ENCODE assay signal across 6 cellular contexts in genomic region chr19:58470837-58471543, GRCh38. TPM values are rescaled to one million over a fixed set of nuclear protein-coding genes. Genes with fewer than 3 reads are reported as not detected.
DNase-seq lines count a peak whose midpoint lies in the region; ATAC-seq, FAIRE-seq and TF ChIP-seq lines count a peak whose summit lies in the region.
"Not testable (repeated sequence)": the region's sequence is repeated elsewhere in the genome, so short reads cannot be mapped to it uniquely, and the experiment has no call there.
"Had no signal": no experiment of that assay in that cellular context is flagged by ENCODE, and none has a peak within 500 bp of the region (broad histone marks: within the 10 kb centered on the region; RNA-seq: fewer than 3 reads in every experiment).

No MANE protein-coding gene starts in this region.

- not testable (repeated sequence) for H3K9me2 ChIP-seq in SK-N-SH

- H3K27ac Mint-ChIP-seq in CD4-positive, alpha-beta T cell, result peak overlapping the region; percentile 44
- H3K27ac Mint-ChIP-seq in endothelial cell (ENCODE audit: unreplicated experiment); nephron: not testable (repeated sequence)

- H3K9ac ChIP-seq in SK-N-SH; K562 (ENCODE audit: insufficient read depth in 1 of 2, low read depth in 2 of 2, low read length in 2 of 2): not testable (repeated sequence)

- H2AFZ ChIP-seq in SK-N-SH (ENCODE audit: low read depth); K562 (ENCODE audit: low read depth, low read length): not testable (repeated sequence)

- H3K9me3 ChIP-seq in CD4-positive, alpha-beta T cell (ENCODE audit: control insufficient read depth, low read length); SK-N-SH; K562 (replicated peaks; ENCODE audit: control insufficient read depth, insufficient read depth, low read depth, low read length): not testable (repeated sequence)

- not testable (repeated sequence) for H3K4me3 ChIP-seq in SK-N-SH (ENCODE audit: low read depth in 2 of 2, low read length in 1 of 2); K562

- H3K79me2 ChIP-seq in SK-N-SH (ENCODE audit: insufficient read depth), result peaks cover 25% of the 10 kb centered on the region
- H3K79me2 ChIP-seq in K562 (ENCODE audit: control insufficient read depth, insufficient read depth, low read length), result peaks cover 26% of the 10 kb centered on the region

- WGBS in SK-N-SH (ENCODE audit: low lambda C conversion rate), result 97% methylated on average over 10 of the region's 53 CpGs
- 97% methylated on average over 10 of the region's 53 CpGs for WGBS in K562 (ENCODE audit: insufficient coverage, low coverage, missing lambda C conversion rate)

- not testable (repeated sequence) for ATAC-seq in CD4-positive, alpha-beta T cell (ENCODE audit: poor library complexity); K562

- in situ Hi-C loops in K562 (cut with MboI), result not testable (repeated sequence)

- H3K36me3 ChIP-seq in SK-N-SH (replicated peaks in 1 of 2; ENCODE audit: control insufficient read depth in 1 of 2, insufficient read depth in 2 of 2, low read length in 1 of 2) (peaks cover 0 to 35% of the 10 kb centered on the region in 2 experiments), K562 (ENCODE audit: control insufficient read depth, insufficient read depth, low read length) (peaks cover 42% of the 10 kb centered on the region; the same call in 2 of the 3 replicates)

- not testable (repeated sequence) for H3K9me3 Mint-ChIP-seq in CD4-positive, alpha-beta T cell; endothelial cell (ENCODE audit: unreplicated experiment); nephron

- TF ChIP-seq EP300 in SK-N-SH (IDR thresholded peaks at IDR 0.05; ENCODE audit: borderline replicate concordance in 1 of 2, low read depth in 1 of 2, low read length in 1 of 2); K562 (IDR thresholded peaks at IDR 0.05; ENCODE audit: low read length): not testable (repeated sequence)

- CTCF ChIA-PET in CD4-positive, alpha-beta T cell (lab: Charles Lee); SK-N-SH (lab: Yijun Ruan, JAX); K562 (lab: Yijun Ruan, JAX; ENCODE audit: low intra/inter-chr PET ratio): not testable (repeated sequence)

- peaks cover 14% of the 10 kb centered on the region for H3K9me1 ChIP-seq in K562 (ENCODE audit: control insufficient read depth, insufficient read depth, low read length)

- TF ChIP-seq RAD21 in SK-N-SH (IDR thresholded peaks at IDR 0.05; ENCODE audit: low read length); K562 (CRISPR knock-in tag; conservative IDR thresholded peaks at IDR 0.05 in 1 of 2, IDR thresholded peaks at IDR 0.05 in 1 of 2): not testable (repeated sequence)

- not testable (repeated sequence) for DNase-seq in CD4-positive, alpha-beta T cell; K562 (ENCODE audit: extremely low read depth in 1 of 4, low spot score in 3 of 4); endothelial cell (ENCODE audit: low spot score)
- peak; percentile 5 for DNase-seq in SK-N-SH

- not testable (repeated sequence) for TF ChIP-seq CTCF in CD4-positive, alpha-beta T cell (IDR thresholded peaks at IDR 0.05); SK-N-SH (IDR thresholded peaks at IDR 0.05); K562 (IDR thresholded peaks at IDR 0.05 in 2 of 3, conservative IDR thresholded peaks at IDR 0.05 in 1 of 3; ENCODE audit: insufficient read depth in 2 of 3, low read depth in 1 of 3, low read length in 3 of 3); endothelial cell (IDR thresholded peaks at IDR 0.05; ENCODE audit: unreplicated experiment); nephron (IDR thresholded peaks at IDR 0.05; ENCODE audit: unreplicated experiment in 3 of 3)

- peaks cover 10% of the 10 kb centered on the region for H3F3A ChIP-seq in SK-N-SH (replicated peaks; ENCODE audit: insufficient read depth)

- POLR2A ChIA-PET in CD4-positive, alpha-beta T cell (lab: Charles Lee); SK-N-SH (lab: Yijun Ruan, JAX): not testable (repeated sequence)
- POLR2A ChIA-PET in K562 (lab: Yijun Ruan, JAX), result interaction anchor here (0.6 kb wide), 1 partner anchor 288 kb away, joined by 3 read pairs; no protein-coding TSS in a partner anchor

- BruUV-seq in K562 (replicated peaks; lab: Mats Ljungman, UMichigan), result not testable (repeated sequence)

- H3K4me3 Mint-ChIP-seq in CD4-positive, alpha-beta T cell, result not testable (repeated sequence)
- H3K4me3 Mint-ChIP-seq in endothelial cell (ENCODE audit: unreplicated experiment) (peak overlapping the region; percentile 37), nephron (peak overlapping the region in 2 of 3 experiments; percentile 43 to 57)

- H3K27me3 Mint-ChIP-seq in CD4-positive, alpha-beta T cell; nephron (ENCODE audit: low read depth): not testable (repeated sequence)
- H3K27me3 Mint-ChIP-seq in endothelial cell (ENCODE audit: unreplicated experiment), result peaks cover 17% of the 10 kb centered on the region

- intact Hi-C loops in CD4-positive, alpha-beta T cell (cut with DNase I, micrococcal nuclease); K562 (cut with micrococcal nuclease): not testable (repeated sequence)

- peaks cover 38% of the 10 kb centered on the region for H3K36me3 Mint-ChIP-seq in CD4-positive, alpha-beta T cell (ENCODE audit: low read depth)
- H3K36me3 Mint-ChIP-seq in endothelial cell (ENCODE audit: low read depth, unreplicated experiment), result peaks cover 17% of the 10 kb centered on the region
- H3K36me3 Mint-ChIP-seq in nephron (ENCODE audit: low read depth), result peaks cover 11% of the 10 kb centered on the region

- H3K27me3 ChIP-seq in CD4-positive, alpha-beta T cell (ENCODE audit: control insufficient read depth, insufficient read depth, low read length); SK-N-SH (ENCODE audit: insufficient read depth); K562 (ENCODE audit: control insufficient read depth in 2 of 2, insufficient read depth in 2 of 2, low read length in 2 of 2): not testable (repeated sequence)

- peak; percentile 29 for TF ChIP-seq POLR2A in K562 (conservative IDR thresholded peaks at IDR 0.05)

- H3K27ac ChIP-seq in CD4-positive, alpha-beta T cell (ENCODE audit: low read depth, low read length); SK-N-SH (ENCODE audit: low read depth in 2 of 2, low read length in 1 of 2); K562 (ENCODE audit: extremely low read depth, low read depth, low read length): not testable (repeated sequence)

- peaks cover 39% of the 10 kb centered on the region for H3K4me1 Mint-ChIP-seq in CD4-positive, alpha-beta T cell (ENCODE audit: low read depth)
- H3K4me1 Mint-ChIP-seq in endothelial cell (ENCODE audit: unreplicated experiment) (peaks cover 15% of the 10 kb centered on the region), nephron (peaks cover 12% of the 10 kb centered on the region)

- H3K4me1 ChIP-seq in SK-N-SH (ENCODE audit: control insufficient read depth in 1 of 2, insufficient read depth in 2 of 2, low read depth in 1 of 2, low read length in 1 of 2) (peaks cover 0 to 24% of the 10 kb centered on the region in 2 experiments; a peak in 1 of 4 replicates), K562 (replicated peaks in 1 of 2; ENCODE audit: control insufficient read depth in 2 of 2, insufficient read depth in 2 of 2, low read length in 2 of 2) (peaks cover 26 to 43% of the 10 kb centered on the region in 2 experiments)

- FAIRE-seq in K562 (lab: Jason Lieb, UNC), result not testable (repeated sequence)

- not testable (repeated sequence) for H3K4me2 ChIP-seq in SK-N-SH; K562 (ENCODE audit: insufficient read depth, low read length)

- H4K20me1 ChIP-seq in SK-N-SH (ENCODE audit: insufficient read depth), result peaks cover 13% of the 10 kb centered on the region; the same call in 1 of the 2 replicates
- not testable (repeated sequence) for H4K20me1 ChIP-seq in K562 (replicated peaks; ENCODE audit: control insufficient read depth, insufficient read depth, low read length)

RNA-seq across cellular contexts. Expression of gene ZNF324, which starts 4.1 kb away (rescaled TPM):
- total RNA-seq in CD4-positive, alpha-beta T cell, result 10 to 100 TPM; 24.3 to 25.2 TPM
- 5.6 and 6.0 TPM in 2 replicates for polyA plus RNA-seq in SK-N-SH (2012; rRNA removed)
- 2.2 and 3.8 TPM in 2 replicates for polyA plus RNA-seq in SK-N-SH (2012; cell fraction: cytosol; rRNA removed)
- polyA plus RNA-seq in SK-N-SH (2012; cell fraction: nucleus; rRNA removed), result 11.5 and 12.0 TPM in 2 replicates
- total RNA-seq in K562 (2011; cell fraction: chromatin; rRNA removed; ENCODE audit: low replicate concordance), result 12.1 and 40.1 TPM in 2 replicates
- total RNA-seq in K562 (2011; cell fraction: nucleolus; rRNA removed), result 42.5 and 54.9 TPM in 2 replicates
- 15.9 and 21.7 TPM in 2 replicates for total RNA-seq in K562 (2011; cell fraction: nucleoplasm; rRNA removed)
- total RNA-seq in K562 (2014; rRNA removed), result 15.4 and 15.8 TPM in 2 replicates
- 3.0 and 3.5 TPM in 2 replicates for total RNA-seq in K562 (2014; rRNA removed; fragmentation: Illumina TruSeq; extraction: Trizol)
- 9.6 and 11.0 TPM in 2 replicates for total RNA-seq in K562 (2015; rRNA removed; fragmentation: Illumina TruSeq; extraction: Trizol)
- total RNA-seq in K562 (2021), result 14.0 and 16.4 TPM in 2 replicates
- 4.5 and 5.3 TPM in 2 replicates for polyA plus RNA-seq in K562 (2011; rRNA removed)
- polyA plus RNA-seq in K562 (2011; cell fraction: cytosol; rRNA removed), result 6.1 and 18.5 TPM in 2 replicates
- polyA plus RNA-seq in K562 (2011; cell fraction: nucleus; rRNA removed), result 8.6 and 17.6 TPM in 2 replicates
- 6.9 and 7.9 TPM in 2 replicates for polyA plus RNA-seq in K562 (2012)
- polyA plus RNA-seq in K562 (2014; fragmentation: Illumina TruSeq; extraction: Trizol), result 4.1 and 6.9 TPM in 2 replicates
- polyA plus RNA-seq in K562 (2014; fragmentation: Nextera tagmentation; extraction: Ambion mirVana), result 1 to 10 TPM in 1 of 2 experiments, under 1 TPM in 1; 0.92 to 1.2 TPM
- polyA plus RNA-seq in K562 (2014; rRNA removed), result 7.5 and 8.3 TPM in 2 replicates
- 7.5 and 12.5 TPM in 2 replicates for polyA minus RNA-seq in K562 (2011; rRNA and poly(A)+ RNA removed)
- 9.4 and 10.3 TPM in 2 replicates for polyA minus RNA-seq in K562 (2011; cell fraction: cytosol; rRNA and poly(A)+ RNA removed)
- polyA minus RNA-seq in K562 (2011; cell fraction: nucleus; rRNA and poly(A)+ RNA removed), result 31.7 and 40.8 TPM in 2 replicates
- total RNA-seq in endothelial cell (ENCODE audit: unreplicated experiment), result 10.5 TPM

RNA-seq across cellular contexts. Expression of gene ZNF446, which starts 5.2 kb away (rescaled TPM):
- total RNA-seq in CD4-positive, alpha-beta T cell, result 10 to 100 TPM; 13.6 to 14.6 TPM
- polyA plus RNA-seq in SK-N-SH (2012; rRNA removed), result 6.9 and 7.0 TPM in 2 replicates
- polyA plus RNA-seq in SK-N-SH (2012; cell fraction: cytosol; rRNA removed), result 2.3 and 4.2 TPM in 2 replicates
- 22.6 and 27.0 TPM in 2 replicates for polyA plus RNA-seq in SK-N-SH (2012; cell fraction: nucleus; rRNA removed)
- 3.8 and 13.1 TPM in 2 replicates for total RNA-seq in K562 (2011; cell fraction: chromatin; rRNA removed; ENCODE audit: low replicate concordance)
- total RNA-seq in K562 (2011; cell fraction: nucleolus; rRNA removed), result 12.1 and 13.7 TPM in 2 replicates
- total RNA-seq in K562 (2011; cell fraction: nucleoplasm; rRNA removed), result 5.5 and 8.0 TPM in 2 replicates
- 4.2 and 4.8 TPM in 2 replicates for total RNA-seq in K562 (2014; rRNA removed)
- 0.64 and 0.95 TPM in 2 replicates for total RNA-seq in K562 (2014; rRNA removed; fragmentation: Illumina TruSeq; extraction: Trizol)
- total RNA-seq in K562 (2015; rRNA removed; fragmentation: Illumina TruSeq; extraction: Trizol), result 2.5 and 3.3 TPM in 2 replicates
- total RNA-seq in K562 (2021), result 3.5 and 4.3 TPM in 2 replicates
- polyA plus RNA-seq in K562 (2011; rRNA removed), result 1.2 and 2.7 TPM in 2 replicates
- polyA plus RNA-seq in K562 (2011; cell fraction: cytosol; rRNA removed), result 2.4 and 5.3 TPM in 2 replicates
- 6.9 and 8.9 TPM in 2 replicates for polyA plus RNA-seq in K562 (2011; cell fraction: nucleus; rRNA removed)
- polyA plus RNA-seq in K562 (2012), result 5.5 and 10.1 TPM in 2 replicates
- 1.2 and 2.4 TPM in 2 replicates for polyA plus RNA-seq in K562 (2014; fragmentation: Illumina TruSeq; extraction: Trizol)
- polyA plus RNA-seq in K562 (2014; fragmentation: Nextera tagmentation; extraction: Ambion mirVana), result under 1 TPM; 0.07 to 0.17 TPM
- 2.6 and 3.9 TPM in 2 replicates for polyA plus RNA-seq in K562 (2014; rRNA removed)
- polyA minus RNA-seq in K562 (2011; rRNA and poly(A)+ RNA removed), result 1.5 and 1.9 TPM in 2 replicates
- 1.4 and 2.4 TPM in 2 replicates for polyA minus RNA-seq in K562 (2011; cell fraction: cytosol; rRNA and poly(A)+ RNA removed)
- polyA minus RNA-seq in K562 (2011; cell fraction: nucleus; rRNA and poly(A)+ RNA removed), result 6.5 and 8.3 TPM in 2 replicates
- 9.9 TPM for total RNA-seq in endothelial cell (ENCODE audit: unreplicated experiment)

RNA-seq across cellular contexts. Expression of gene ZNF324B, which starts 19.6 kb away (rescaled TPM):
- 1 to 10 TPM; 6.3 to 7.6 TPM for total RNA-seq in CD4-positive, alpha-beta T cell
- 2.9 and 3.8 TPM in 2 replicates for polyA plus RNA-seq in SK-N-SH (2012; rRNA removed)
- polyA plus RNA-seq in SK-N-SH (2012; cell fraction: cytosol; rRNA removed), result 2.1 and 2.8 TPM in 2 replicates
- 5.6 and 6.3 TPM in 2 replicates for polyA plus RNA-seq in SK-N-SH (2012; cell fraction: nucleus; rRNA removed)
- 26.6 and 56.0 TPM in 2 replicates for total RNA-seq in K562 (2011; cell fraction: chromatin; rRNA removed; ENCODE audit: low replicate concordance)
- 34.7 and 40.7 TPM in 2 replicates for total RNA-seq in K562 (2011; cell fraction: nucleolus; rRNA removed)
- 26.5 and 27.8 TPM in 2 replicates for total RNA-seq in K562 (2011; cell fraction: nucleoplasm; rRNA removed)
- total RNA-seq in K562 (2014; rRNA removed), result 12.5 and 13.5 TPM in 2 replicates
- 5.8 and 7.5 TPM in 2 replicates for total RNA-seq in K562 (2014; rRNA removed; fragmentation: Illumina TruSeq; extraction: Trizol)
- 9.1 and 9.3 TPM in 2 replicates for total RNA-seq in K562 (2015; rRNA removed; fragmentation: Illumina TruSeq; extraction: Trizol)
- total RNA-seq in K562 (2021), result 12.6 and 13.2 TPM in 2 replicates
- polyA plus RNA-seq in K562 (2011; rRNA removed), result 3.5 and 4.7 TPM in 2 replicates
- 3.6 and 10.2 TPM in 2 replicates for polyA plus RNA-seq in K562 (2011; cell fraction: cytosol; rRNA removed)
- polyA plus RNA-seq in K562 (2011; cell fraction: nucleus; rRNA removed), result 4.1 and 9.0 TPM in 2 replicates
- polyA plus RNA-seq in K562 (2012), result 4.5 and 6.6 TPM in 2 replicates
- polyA plus RNA-seq in K562 (2014; fragmentation: Illumina TruSeq; extraction: Trizol), result 4.9 TPM in 2 replicates
- under 1 TPM; 0.20 to 0.25 TPM for polyA plus RNA-seq in K562 (2014; fragmentation: Nextera tagmentation; extraction: Ambion mirVana)
- 5.7 and 6.2 TPM in 2 replicates for polyA plus RNA-seq in K562 (2014; rRNA removed)
- polyA minus RNA-seq in K562 (2011; rRNA and poly(A)+ RNA removed), result 7.6 and 16.2 TPM in 2 replicates
- polyA minus RNA-seq in K562 (2011; cell fraction: cytosol; rRNA and poly(A)+ RNA removed), result 8.3 and 11.9 TPM in 2 replicates
- polyA minus RNA-seq in K562 (2011; cell fraction: nucleus; rRNA and poly(A)+ RNA removed), result 7.8 and 12.2 TPM in 2 replicates
- total RNA-seq in endothelial cell (ENCODE audit: unreplicated experiment), result 5.2 TPM

RNA-seq across cellular contexts. Expression of gene ZNF132, which starts 31.0 kb away (rescaled TPM):
- total RNA-seq in CD4-positive, alpha-beta T cell, result 1 to 10 TPM; 1.0 to 1.4 TPM
- 1.3 and 1.9 TPM in 2 replicates for polyA plus RNA-seq in SK-N-SH (2012; rRNA removed)
- 0.99 and 1.5 TPM in 2 replicates for polyA plus RNA-seq in SK-N-SH (2012; cell fraction: cytosol; rRNA removed)
- 2.2 and 3.1 TPM in 2 replicates for polyA plus RNA-seq in SK-N-SH (2012; cell fraction: nucleus; rRNA removed)
- not detected in 2 replicates for total RNA-seq in K562 (2011; cell fraction: chromatin; rRNA removed; ENCODE audit: low replicate concordance)
- total RNA-seq in K562 (2011; cell fraction: nucleolus; rRNA removed), result not detected in 2 replicates
- not detected in 2 replicates for total RNA-seq in K562 (2011; cell fraction: nucleoplasm; rRNA removed)
- not detected in 2 replicates for total RNA-seq in K562 (2014; rRNA removed)
- total RNA-seq in K562 (2014; rRNA removed; fragmentation: Illumina TruSeq; extraction: Trizol), result not detected in 2 replicates
- total RNA-seq in K562 (2015; rRNA removed; fragmentation: Illumina TruSeq; extraction: Trizol), result not detected in 2 replicates
- not detected in 2 replicates for total RNA-seq in K562 (2021)
- 0.03 TPM in 1 of 2 replicates, not detected in the other for polyA plus RNA-seq in K562 (2011; rRNA removed)
- polyA plus RNA-seq in K562 (2011; cell fraction: cytosol; rRNA removed), result not detected in 2 replicates
- 0.06 TPM in 1 of 2 replicates, not detected in the other for polyA plus RNA-seq in K562 (2011; cell fraction: nucleus; rRNA removed)
- polyA plus RNA-seq in K562 (2012), result 1.1 and 1.8 TPM in 2 replicates
- not detected in 2 replicates for polyA plus RNA-seq in K562 (2014; fragmentation: Illumina TruSeq; extraction: Trizol)
- polyA plus RNA-seq in K562 (2014; fragmentation: Nextera tagmentation; extraction: Ambion mirVana), result under 1 TPM; 0.14 to 0.42 TPM
- polyA plus RNA-seq in K562 (2014; rRNA removed), result 0.03 and 0.05 TPM in 2 replicates
- not detected in 2 replicates for polyA minus RNA-seq in K562 (2011; rRNA and poly(A)+ RNA removed)
- not detected in 2 replicates for polyA minus RNA-seq in K562 (2011; cell fraction: cytosol; rRNA and poly(A)+ RNA removed)
- 0.11 TPM in 1 of 2 replicates, not detected in the other for polyA minus RNA-seq in K562 (2011; cell fraction: nucleus; rRNA and poly(A)+ RNA removed)
- total RNA-seq in endothelial cell (ENCODE audit: unreplicated experiment), result 1.2 TPM
- total RNA-seq: Caco-2 had no signal

RNA-seq across cellular contexts. Expression of gene SLC27A5, which starts 40.8 kb away (rescaled TPM):
- 1 to 10 TPM; 3.5 to 4.8 TPM for total RNA-seq in CD4-positive, alpha-beta T cell
- polyA plus RNA-seq in SK-N-SH (2012; rRNA removed), result 50.5 and 57.3 TPM in 2 replicates
- polyA plus RNA-seq in SK-N-SH (2012; cell fraction: cytosol; rRNA removed), result 29.2 and 41.8 TPM in 2 replicates
- 24.0 and 40.3 TPM in 2 replicates for polyA plus RNA-seq in SK-N-SH (2012; cell fraction: nucleus; rRNA removed)
- 36.1 and 123 TPM in 2 replicates for total RNA-seq in K562 (2011; cell fraction: chromatin; rRNA removed; ENCODE audit: low replicate concordance)
- 97.2 and 108 TPM in 2 replicates for total RNA-seq in K562 (2011; cell fraction: nucleolus; rRNA removed)
- 71.8 and 76.0 TPM in 2 replicates for total RNA-seq in K562 (2011; cell fraction: nucleoplasm; rRNA removed)
- 101 and 152 TPM in 2 replicates for total RNA-seq in K562 (2014; rRNA removed)
- total RNA-seq in K562 (2014; rRNA removed; fragmentation: Illumina TruSeq; extraction: Trizol), result 29.4 and 48.4 TPM in 2 replicates
- 42.2 and 45.2 TPM in 2 replicates for total RNA-seq in K562 (2015; rRNA removed; fragmentation: Illumina TruSeq; extraction: Trizol)
- 58.2 and 67.5 TPM in 2 replicates for total RNA-seq in K562 (2021)
- polyA plus RNA-seq in K562 (2011; rRNA removed), result 64.7 and 86.6 TPM in 2 replicates
- polyA plus RNA-seq in K562 (2011; cell fraction: cytosol; rRNA removed), result 140 and 167 TPM in 2 replicates
- polyA plus RNA-seq in K562 (2011; cell fraction: nucleus; rRNA removed), result 86.2 and 95.1 TPM in 2 replicates
- polyA plus RNA-seq in K562 (2012), result 59.7 and 101 TPM in 2 replicates
- polyA plus RNA-seq in K562 (2014; fragmentation: Illumina TruSeq; extraction: Trizol), result 56.9 and 85.4 TPM in 2 replicates
- polyA plus RNA-seq in K562 (2014; fragmentation: Nextera tagmentation; extraction: Ambion mirVana), result 100 to 1,000 TPM; 316 to 318 TPM
- polyA plus RNA-seq in K562 (2014; rRNA removed), result 89.7 and 116 TPM in 2 replicates
- polyA minus RNA-seq in K562 (2011; rRNA and poly(A)+ RNA removed), result 29.8 and 50.1 TPM in 2 replicates
- 24.3 and 35.0 TPM in 2 replicates for polyA minus RNA-seq in K562 (2011; cell fraction: cytosol; rRNA and poly(A)+ RNA removed)
- polyA minus RNA-seq in K562 (2011; cell fraction: nucleus; rRNA and poly(A)+ RNA removed), result 31.1 and 32.6 TPM in 2 replicates
- 4.7 TPM for total RNA-seq in endothelial cell (ENCODE audit: unreplicated experiment)
